In the genomic region with DNA sequence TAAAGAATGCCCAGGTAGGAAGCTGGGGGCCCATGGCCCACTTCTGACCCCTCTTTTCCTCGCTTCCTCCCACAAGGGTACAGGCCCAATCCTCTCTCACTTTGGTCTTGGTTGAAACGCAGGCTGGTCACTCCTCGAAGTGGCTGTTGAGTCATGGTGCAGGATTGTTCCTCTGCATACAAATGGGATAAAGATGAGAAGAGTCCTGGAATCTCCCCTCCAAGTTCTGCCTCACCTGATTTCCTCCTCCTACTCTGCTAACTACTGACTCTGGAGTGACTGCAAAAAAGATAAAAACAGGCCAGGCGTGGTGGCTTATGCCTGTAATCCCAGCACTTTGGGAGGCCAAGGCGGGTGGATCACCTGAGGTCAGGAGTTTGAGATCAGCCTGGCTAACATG, we compare ENCODE assay signal across 18 cellular contexts. TPM values are rescaled to one million over a fixed set of nuclear protein-coding genes. Genes with fewer than 3 reads are reported as not detected.
"Had no signal": no experiment of that assay in that cellular context is flagged by ENCODE, and none has a peak within 500 bp of the region (broad histone marks: within the 10 kb centered on the region; RNA-seq: fewer than 3 reads in every experiment).

No MANE protein-coding gene starts in this region.

- H3K27me3 Mint-ChIP-seq: activated CD4-positive, alpha-beta memory T cell treated with anti-CD3 and anti-CD28 coated beads for 36 hours; activated naive CD4-positive, alpha-beta T cell treated with anti-CD3 and anti-CD28 coated beads, Interleukin-2, amount 10 ng/mL, durations not matched to agents 7 days and 5 days; activated naive CD8-positive, alpha-beta T cell treated with anti-CD3 and anti-CD28 coated beads, Interleukin-2, amount 50 U/mL, for 24 hours; stimulated activated memory B cell treated with anti-CD40 and anti-IgM and Interleukin-4, amounts not matched to agents 10 μg/mL and 1 μg/mL and 100 μg/mL, for 72 hours had no signal

- DNase-seq: activated CD4-positive, alpha-beta memory T cell treated with anti-CD3 and anti-CD28 coated beads for 36 hours; activated CD4-positive, CD25-positive, alpha-beta regulatory T cell treated with anti-CD3 and anti-CD28 coated beads, Interleukin-2, amount 50 U/mL, for 72 hours; activated effector memory CD4-positive, alpha-beta T cell treated with Interleukin-2 at 50 U/mL for 16 hours; activated naive CD4-positive, alpha-beta T cell treated with anti-CD3 and anti-CD28 coated beads, Interleukin-2, amount 10 ng/mL, durations not matched to agents 7 days and 5 days; activated naive CD8-positive, alpha-beta T cell treated with anti-CD3 and anti-CD28 coated beads, Interleukin-2, amount 50 U/mL, for 24 hours; activated T-cell treated with anti-CD3 and anti-CD28 coated beads, Interleukin-2, amount 50 U/mL, for 4 hours; aorta; head of caudate nucleus; kidney; left ventricle myocardium inferior; pancreas; sigmoid colon; stimulated activated CD4-positive, alpha-beta T cell treated with anti-CD3 and anti-CD28 coated beads, Interleukin-4, amount 100 ng/mL, for 24 hours had no signal

- H3K9me3 Mint-ChIP-seq: activated CD4-positive, alpha-beta memory T cell treated with anti-CD3 and anti-CD28 coated beads for 36 hours; activated naive CD4-positive, alpha-beta T cell treated with anti-CD3 and anti-CD28 coated beads, Interleukin-2, amount 10 ng/mL, durations not matched to agents 7 days and 5 days; activated naive CD8-positive, alpha-beta T cell treated with anti-CD3 and anti-CD28 coated beads, Interleukin-2, amount 50 U/mL, for 24 hours; activated T-cell treated with anti-CD3 and anti-CD28 coated beads, Interleukin-2, amount 50 U/mL, for 4 hours; T-helper 1 cell treated with Interleukin-12 subunit alpha and Interleukin-12 subunit beta and Interleukin-4 antibody, amounts not matched to agents 30 μg/mL and 1 μg/mL, for 36 hours had no signal

- H3K9me3 ChIP-seq: breast epithelium, left ventricle myocardium inferior, pancreas, sigmoid colon had no signal

- H3K4me3 Mint-ChIP-seq: activated T-cell treated with anti-CD3 and anti-CD28 coated beads, Interleukin-2, amount 50 U/mL, for 4 hours had no signal

- H3K27ac ChIP-seq: pancreas, VCaP had no signal

- H3K27me3 ChIP-seq: pancreas, sigmoid colon had no signal

- H3K4me1 ChIP-seq: breast epithelium, pancreas had no signal

- H3K36me3 Mint-ChIP-seq: activated CD4-positive, alpha-beta memory T cell treated with anti-CD3 and anti-CD28 coated beads for 36 hours had no signal

- ATAC-seq: activated naive CD8-positive, alpha-beta T cell treated with anti-CD3 and anti-CD28 coated beads, Interleukin-2, amount 50 U/mL, for 24 hours; activated T-cell treated with anti-CD3 and anti-CD28 coated beads, Interleukin-2, amount 50 U/mL, for 4 hours; pancreas; stimulated activated memory B cell treated with anti-CD40 and anti-IgM and Interleukin-4, amounts not matched to agents 10 μg/mL and 1 μg/mL and 100 μg/mL, for 72 hours had no signal

- H3K27ac Mint-ChIP-seq: activated naive CD4-positive, alpha-beta T cell treated with anti-CD3 and anti-CD28 coated beads, Interleukin-2, amount 10 ng/mL, durations not matched to agents 7 days and 5 days had no signal

- H3K36me3 ChIP-seq: breast epithelium, pancreas had no signal

RNA-seq across cellular contexts. Expression of a gene that starts 19.1 kb away (rescaled TPM):
- total RNA-seq: myocyte had no signal
